9 cellular contexts compared by ENCODE assay signal in genomic region chr7:102284891-102285540, GRCh38.
DNase-seq lines count a peak whose midpoint lies in the region; ATAC-seq and TF ChIP-seq lines count a peak whose summit lies in the region.
"Had no signal": no experiment of that assay in that cellular context is flagged by ENCODE, and none has a peak within 500 bp of the region (broad histone marks: within the 10 kb centered on the region; RNA-seq: fewer than 3 reads in every experiment).

No MANE protein-coding gene starts in this region.

- H3K4me1 Mint-ChIP-seq in nephron progenitor cell, result peaks cover 37% of the 10 kb centered on the region

- no peak for TF ChIP-seq POLR2A in NB4 (IDR thresholded peaks at IDR 0.05; ENCODE audit: extremely low read depth, insufficient read length)

- TF ChIP-seq CTCF in NB4 (IDR thresholded peaks at IDR 0.05; ENCODE audit: low read depth, low read length) (no peak), coronary artery (IDR thresholded peaks at IDR 0.05) (no peak), nephron progenitor cell (IDR thresholded peaks at IDR 0.05) (no peak)

- H3K36me3 Mint-ChIP-seq in nephron progenitor cell (ENCODE audit: low read depth), result no peaks in the 10 kb centered on the region

- H3K27ac ChIP-seq in coronary artery, result peak overlapping the region in 1 of 2 donors; percentile 15

- H3K27ac Mint-ChIP-seq in nephron progenitor cell, result peak overlapping the region; percentile 80

- H3K4me3 Mint-ChIP-seq in nephron progenitor cell, result peak overlapping the region; percentile 77

- H3K4me3 ChIP-seq in NB4 (ENCODE audit: low read depth, low read length), result peak overlapping the region; percentile 28
- H3K4me3 ChIP-seq in coronary artery, result peak overlapping the region; percentile 46

- no peak for ATAC-seq in GM21423 (IDR thresholded peaks at IDR 0.05; ENCODE audit: unreplicated experiment)
- ATAC-seq in GM19035 (IDR thresholded peaks at IDR 0.05; ENCODE audit: unreplicated experiment), result no peak

- H3K9me3 Mint-ChIP-seq in nephron progenitor cell, result no peaks in the 10 kb centered on the region

- DNase-seq in CD1c-positive myeloid dendritic cell (ENCODE audit: extremely low spot score) (peak; percentile 85), NB4 (ENCODE audit: low read depth) (peak; percentile 86), coronary artery (ENCODE audit: low spot score) (no peak), nephron progenitor cell (peak; percentile 31), epidermal melanocyte (ENCODE audit: insufficient read length, low spot score) (no peak)
- DNase-seq in stimulated activated CD4-positive, alpha-beta T cell treated with anti-CD3 and anti-CD28 coated beads, Interleukin-12 subunit alpha, Interleukin-12 subunit beta, amount 100 ng/mL, for 4 hours, result no peak
- DNase-seq: NCI-H226 had no signal

- H3K27me3 Mint-ChIP-seq in nephron progenitor cell (ENCODE audit: low read depth, poor library complexity), result peaks cover 14% of the 10 kb centered on the region

Comparison
In these comparisons a context has a peak if more than half of its experiments do, and no peak if none do; other contexts are left out.
1. DNase-seq: peak in CD1c-positive myeloid dendritic cell (single experiment), NB4 (single experiment) and nephron progenitor cell (single experiment); none in coronary artery (single experiment), stimulated activated CD4-positive, alpha-beta T cell treated with anti-CD3 and anti-CD28 coated beads, Interleukin-12 subunit alpha, Interleukin-12 subunit beta, amount 100 ng/mL, for 4 hours (single experiment) and epidermal melanocyte (single experiment).